ENCODE assay signal across 10 cellular contexts in genomic region chr5:62432618-62433064, GRCh38. TPM values are rescaled to one million over a fixed set of nuclear protein-coding genes. Genes with fewer than 3 reads are reported as not detected.
A peak's percentile ranks its signal among the peaks of the same experiment; 100 is the strongest.
DNase-seq lines count a peak whose midpoint lies in the region; ATAC-seq and TF ChIP-seq lines count a peak whose summit lies in the region.
"Had no signal": no experiment of that assay in that cellular context is flagged by ENCODE, and none has a peak within 500 bp of the region (broad histone marks: within the 10 kb centered on the region; RNA-seq: fewer than 3 reads in every experiment).

No MANE protein-coding gene starts in this region.

- peak overlapping the region; percentile 10 for H3K27ac Mint-ChIP-seq in type B pancreatic cell
- H3K27ac Mint-ChIP-seq: activated CD4-positive, alpha-beta T cell treated with anti-CD3 and anti-CD28 coated beads, Interleukin-2, amount 10 ng/mL, durations not matched to agents 24 days and 14 days had no signal

- intact Hi-C loops in lower lobe of right lung (cut with DNase I), result no loop called here

- H3K4me3 ChIP-seq in lower lobe of right lung, result no peak overlapping the region
- H3K4me3 ChIP-seq in MG63, result no peak overlapping the region

- H3K27me3 ChIP-seq in lower lobe of right lung (ENCODE audit: low read depth) (no peaks in the 10 kb centered on the region), MG63 (no peaks in the 10 kb centered on the region)

- no peaks in the 10 kb centered on the region for H3K9me3 ChIP-seq in lower lobe of right lung
- H3K9me3 ChIP-seq in MG63, result no peaks in the 10 kb centered on the region

- no peaks in the 10 kb centered on the region for H3K27me3 Mint-ChIP-seq in type B pancreatic cell
- H3K27me3 Mint-ChIP-seq: activated CD4-positive, alpha-beta T cell treated with anti-CD3 and anti-CD28 coated beads, Interleukin-2, amount 10 ng/mL, durations not matched to agents 24 days and 14 days had no signal

- peaks cover 19% of the 10 kb centered on the region for H3K4me1 ChIP-seq in lower lobe of right lung

- no peaks in the 10 kb centered on the region for H3K36me3 Mint-ChIP-seq in type B pancreatic cell

- H3K27ac ChIP-seq in cingulate gyrus (ENCODE audit: low read depth, low read length) (peak overlapping the region; percentile 50), lower lobe of right lung (peak overlapping the region; percentile 50)

- H3K4me3 Mint-ChIP-seq in type B pancreatic cell, result no peak overlapping the region
- H3K4me3 Mint-ChIP-seq: activated CD4-positive, alpha-beta T cell treated with anti-CD3 and anti-CD28 coated beads, Interleukin-2, amount 10 ng/mL, durations not matched to agents 24 days and 14 days had no signal

- peak; percentile 56 for DNase-seq in NOMO-1 treated with DMSO at 0.1 percent for 48 hours (lab: John Stamatoyannopoulos, UW; ENCODE audit: unreplicated experiment)
- no peak for DNase-seq in lower lobe of right lung
- no peak for DNase-seq in type B pancreatic cell (ENCODE audit: extremely low spot score, unreplicated experiment)
- DNase-seq in MG63, result no peak
- DNase-seq: activated CD4-positive, alpha-beta T cell treated with anti-CD3 and anti-CD28 coated beads, Interleukin-2, amount 10 ng/mL, durations not matched to agents 24 days and 14 days; foreskin melanocyte; stimulated activated CD4-positive, alpha-beta T cell treated with anti-CD3 and anti-CD28 coated beads, Interleukin-4, amount 100 ng/mL, for 24 hours had no signal

- H3K36me3 ChIP-seq in lower lobe of right lung (no peaks in the 10 kb centered on the region), MG63 (no peaks in the 10 kb centered on the region; the same call in 1 of the 2 replicates)

- ATAC-seq in lower lobe of right lung, result peak; percentile 39 to 66
- ATAC-seq in GM21526 (IDR thresholded peaks at IDR 0.05; ENCODE audit: low FRiP score, unreplicated experiment), result no peak
- ATAC-seq in GM21423 (IDR thresholded peaks at IDR 0.05; ENCODE audit: unreplicated experiment), result no peak

- H3K9me3 Mint-ChIP-seq in type B pancreatic cell, result no peaks in the 10 kb centered on the region
- H3K9me3 Mint-ChIP-seq: activated CD4-positive, alpha-beta T cell treated with anti-CD3 and anti-CD28 coated beads, Interleukin-2, amount 10 ng/mL, durations not matched to agents 24 days and 14 days had no signal

- TF ChIP-seq CTCF in lower lobe of right lung (IDR thresholded peaks at IDR 0.05) (no peak), type B pancreatic cell (conservative IDR thresholded peaks at IDR 0.05) (no peak)

- peaks cover 8% of the 10 kb centered on the region for H3K4me1 Mint-ChIP-seq in type B pancreatic cell (ENCODE audit: unreplicated experiment)

RNA-seq across cellular contexts. Expression of gene IPO11, which starts 20.1 kb away (rescaled TPM):
- 30.4 TPM for total RNA-seq in lower lobe of right lung
- 32.4 and 41.0 TPM in 2 replicates for total RNA-seq in type B pancreatic cell (ENCODE audit: low replicate concordance)
- 26.6 and 27.6 TPM in 2 replicates for total RNA-seq in MG63 (2014; rRNA removed; shearing (Covaris generic); ENCODE audit: low replicate concordance)

RNA-seq across cellular contexts. Expression of gene DIMT1, which starts 28.9 kb away (rescaled TPM):
- 19.3 TPM for total RNA-seq in lower lobe of right lung
- 22.1 and 23.2 TPM in 2 replicates for total RNA-seq in type B pancreatic cell (ENCODE audit: low replicate concordance)
- 61.4 and 63.6 TPM in 2 replicates for total RNA-seq in MG63 (2014; rRNA removed; shearing (Covaris generic); ENCODE audit: low replicate concordance)

Comparison
In these comparisons a context has a peak if more than half of its experiments do, and no peak if none do; other contexts are left out.
1. ATAC-seq: peak in lower lobe of right lung (2 of 2); none in GM21526 (single experiment) and GM21423 (single experiment).